Comparison of ENCODE assay signal across 8 cellular contexts in the genomic region with DNA sequence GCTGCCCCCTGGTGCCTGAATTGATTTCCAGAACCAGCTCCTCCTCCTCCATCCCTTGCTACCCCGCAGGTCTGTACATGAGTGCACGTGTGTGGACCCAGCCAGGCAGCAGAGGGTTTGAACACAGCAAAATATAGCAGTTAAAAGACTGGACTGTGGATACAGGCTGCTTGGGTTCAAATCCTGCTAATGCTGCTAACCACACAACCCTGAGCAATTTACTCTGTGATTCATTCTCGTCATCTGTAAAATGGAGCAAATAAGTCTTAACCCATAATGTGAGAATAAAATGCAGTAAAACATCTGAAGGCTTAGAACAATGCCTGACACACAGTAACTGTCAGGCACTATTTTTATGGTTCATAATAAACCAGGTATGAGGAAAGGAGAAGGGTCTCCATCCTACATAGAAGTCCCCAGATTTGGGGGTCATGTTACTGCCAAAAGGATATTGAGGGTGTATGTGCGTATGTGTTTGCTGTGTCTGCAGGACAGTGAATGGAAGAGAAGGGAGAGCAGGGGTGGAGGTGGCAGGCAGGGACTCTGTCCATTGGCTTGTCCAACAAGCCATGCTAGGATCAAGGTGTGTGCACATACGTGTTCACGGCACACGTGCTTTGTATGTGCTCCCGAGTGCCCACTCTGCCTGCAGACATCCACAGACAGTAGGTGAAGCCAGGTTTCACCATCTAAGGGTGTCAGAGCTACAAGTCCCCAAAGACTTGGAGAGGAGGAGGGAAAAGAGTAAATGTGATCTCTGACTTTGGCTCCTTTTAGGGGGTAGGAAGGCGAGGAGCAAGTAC. TPM values are rescaled to one million over a fixed set of nuclear protein-coding genes. Genes with fewer than 3 reads are reported as not detected.
DNase-seq lines count a peak whose midpoint lies in the region; ATAC-seq and TF ChIP-seq lines count a peak whose summit lies in the region.

No MANE protein-coding gene starts in this region.

- CTCF ChIA-PET in activated naive CD4-positive, alpha-beta T cell treated with anti-CD3 and anti-CD28 coated beads, Interleukin-2, amount 10 ng/mL, durations not matched to agents 7 days and 5 days (lab: Charles Lee), result interaction anchor here (0.6 to 5.7 kb wide), 38 partner anchors 9 to 587 kb away, joined by 3 to 116 read pairs (median 5); partner anchors contain the start of genes HSD17B6, LRP1, NAB2 and NEMP1
- CTCF ChIA-PET in MCF 10A (lab: Yijun Ruan, JAX), result interaction anchor here (0.5 to 7.3 kb wide), 27 partner anchors 10 to 426 kb away, joined by 3 to 147 read pairs (median 5); partner anchors contain the start of genes GLI1, NAB2 and NEMP1

- no peak for DNase-seq in activated naive CD4-positive, alpha-beta T cell treated with anti-CD3 and anti-CD28 coated beads, Interleukin-2, amount 10 ng/mL, durations not matched to agents 7 days and 5 days
- no peak for DNase-seq in activated naive CD4-positive, alpha-beta T cell treated with anti-CD3 and anti-CD28 coated beads, Interleukin-2, amount 50 U/mL, for 16 hours
- DNase-seq in HL-60 (ENCODE audit: low read depth in 1 of 2, low spot score in 1 of 2) (no peak), MCF 10A (ENCODE audit: unreplicated experiment) (no peak), naive B cell (no peak), NCI-H345 treated with DMSO at 0.1 percent for 48 hours (lab: John Stamatoyannopoulos, UW; ENCODE audit: unreplicated experiment) (no peak), NCI-H2196 (lab: John Stamatoyannopoulos, UW; ENCODE audit: unreplicated experiment) (no peak), ureter (ENCODE audit: low spot score) (no peak)

- H3K27me3 Mint-ChIP-seq in activated naive CD4-positive, alpha-beta T cell treated with anti-CD3 and anti-CD28 coated beads, Interleukin-2, amount 10 ng/mL, durations not matched to agents 7 days and 5 days, result peaks cover 15% of the 10 kb centered on the region
- H3K27me3 Mint-ChIP-seq in MCF 10A (ENCODE audit: insufficient read depth, unreplicated experiment) (no peaks in the 10 kb centered on the region), naive B cell (peaks cover 0 to 6% (median 0%) of the 10 kb centered on the region in 3 donors)

- POLR2A ChIA-PET in MCF 10A (lab: Yijun Ruan, JAX), result interaction anchor here (0.5 to 10.2 kb wide), 35 partner anchors 9 to 1040 kb away, joined by 3 to 610 read pairs (median 8); partner anchors contain the start of genes LRP1, NAB2, NACA and NEMP1

- H3K27ac Mint-ChIP-seq in activated naive CD4-positive, alpha-beta T cell treated with anti-CD3 and anti-CD28 coated beads, Interleukin-2, amount 10 ng/mL, durations not matched to agents 7 days and 5 days, result peak overlapping the region; percentile 94
- H3K27ac Mint-ChIP-seq in MCF 10A (ENCODE audit: low read depth, unreplicated experiment) (peak overlapping the region; percentile 89), naive B cell (peak overlapping the region; percentile 98 to 100 (median 100))

- peaks cover 39% of the 10 kb centered on the region for H3K4me1 Mint-ChIP-seq in activated naive CD4-positive, alpha-beta T cell treated with anti-CD3 and anti-CD28 coated beads, Interleukin-2, amount 10 ng/mL, durations not matched to agents 7 days and 5 days
- H3K4me1 Mint-ChIP-seq in MCF 10A (ENCODE audit: insufficient read depth, unreplicated experiment) (peaks cover 28% of the 10 kb centered on the region), naive B cell (peaks cover 38 to 46% (median 45%) of the 10 kb centered on the region in 3 donors)

- H3K4me3 ChIP-seq in HL-60 (replicated peaks; ENCODE audit: insufficient read depth, low read length), result no peak overlapping the region

- H3K27ac ChIP-seq in HL-60 (replicated peaks), result peak overlapping the region; percentile 98

- H3K36me3 Mint-ChIP-seq in activated naive CD4-positive, alpha-beta T cell treated with anti-CD3 and anti-CD28 coated beads, Interleukin-2, amount 10 ng/mL, durations not matched to agents 7 days and 5 days, result peaks cover 16% of the 10 kb centered on the region
- H3K36me3 Mint-ChIP-seq in MCF 10A (ENCODE audit: insufficient read depth, unreplicated experiment), result peaks cover 16% of the 10 kb centered on the region
- H3K36me3 Mint-ChIP-seq in naive B cell, result peaks cover 0 to 13% of the 10 kb centered on the region in 2 donors

- no peak for ATAC-seq in naive B cell (ENCODE audit: low read depth in 2 of 2)

- BruUV-seq in MCF 10A (replicated peaks; lab: Mats Ljungman, UMichigan), result no TSS peak

- no peaks in the 10 kb centered on the region for H3K27me3 ChIP-seq in HL-60 (ENCODE audit: insufficient read depth, poor library complexity, severe bottlenecking)

- peak overlapping the region; percentile 82 for H3K4me3 Mint-ChIP-seq in activated naive CD4-positive, alpha-beta T cell treated with anti-CD3 and anti-CD28 coated beads, Interleukin-2, amount 10 ng/mL, durations not matched to agents 7 days and 5 days
- H3K4me3 Mint-ChIP-seq in MCF 10A (ENCODE audit: unreplicated experiment) (peak overlapping the region; percentile 80), naive B cell (peak overlapping the region; percentile 93 to 100 (median 97))

- no peaks in the 10 kb centered on the region for H3K9me3 Mint-ChIP-seq in activated naive CD4-positive, alpha-beta T cell treated with anti-CD3 and anti-CD28 coated beads, Interleukin-2, amount 10 ng/mL, durations not matched to agents 7 days and 5 days
- no peaks in the 10 kb centered on the region for H3K9me3 Mint-ChIP-seq in MCF 10A (ENCODE audit: unreplicated experiment)
- H3K9me3 Mint-ChIP-seq in naive B cell, result no peaks in the 10 kb centered on the region

- TF ChIP-seq CTCF in HL-60 (IDR thresholded peaks at IDR 0.05; ENCODE audit: insufficient read depth, low read length), result peak; percentile 83
- TF ChIP-seq CTCF in MCF 10A (IDR thresholded peaks at IDR 0.05; ENCODE audit: unreplicated experiment), result no peak

- intact Hi-C loops in MCF 10A (cut with micrococcal nuclease), result loop anchor here (1.0 kb wide), 2 partner anchors 43 to 104 kb away; no protein-coding TSS in a partner anchor

RNA-seq across cellular contexts. Expression of gene STAT6, which starts 1.5 kb away (rescaled TPM):
- total RNA-seq in MCF 10A (2022) (99.7 and 122 TPM in 2 replicates), ureter (280 TPM)
- polyA plus RNA-seq in naive B cell (ENCODE audit: low read depth in 6 of 6), result 100 to 1,000 TPM in 5 of 6 donors, 10 to 100 TPM in 1; 88.2 to 172 (median 159) TPM

RNA-seq across cellular contexts. Expression of gene LRP1, which starts 15.6 kb away (rescaled TPM):
- total RNA-seq in MCF 10A (2022) (18.9 and 25.3 TPM in 2 replicates), ureter (180 TPM)
- under 1 TPM in 3 of 6 donors, not detected in 3; 0.04 to 0.55 (median 0.09) TPM for polyA plus RNA-seq in naive B cell (ENCODE audit: low read depth in 6 of 6)

RNA-seq across cellular contexts. Expression of gene NAB2, which starts 23.8 kb away (rescaled TPM):
- total RNA-seq in MCF 10A (2022), result 25.8 and 30.6 TPM in 2 replicates
- 1 to 10 TPM in 5 of 6 donors, under 1 TPM in 1; 0.54 to 2.6 (median 1.6) TPM for polyA plus RNA-seq in naive B cell (ENCODE audit: low read depth in 6 of 6)
- 16.2 TPM for total RNA-seq in ureter

RNA-seq across cellular contexts. Expression of gene NEMP1, which starts 34.1 kb away (rescaled TPM):
- total RNA-seq in MCF 10A (2022) (17.5 and 22.5 TPM in 2 replicates), ureter (12.5 TPM)
- polyA plus RNA-seq in naive B cell (ENCODE audit: low read depth in 6 of 6), result 1 to 10 TPM; 3.9 to 7.1 (median 5.9) TPM

RNA-seq across cellular contexts. Expression of gene LRP1-AS, which starts 34.7 kb away (rescaled TPM):
- total RNA-seq in MCF 10A (2022), result not detected in 2 replicates
- not detected for polyA plus RNA-seq in naive B cell (ENCODE audit: low read depth in 6 of 6)
- not detected for total RNA-seq in ureter
